In genomic region chr19:3638208-3639193, GRCh38 we compare ENCODE assay signal across 26 cellular contexts. TPM values are rescaled to one million over a fixed set of nuclear protein-coding genes. Genes with fewer than 3 reads are reported as not detected.
DNase-seq lines count a peak whose midpoint lies in the region; ATAC-seq and TF ChIP-seq lines count a peak whose summit lies in the region.
"Had no signal": no experiment of that assay in that cellular context is flagged by ENCODE, and none has a peak within 500 bp of the region (broad histone marks: within the 10 kb centered on the region; RNA-seq: fewer than 3 reads in every experiment).

No MANE protein-coding gene starts in this region.

- intact Hi-C loops in activated B cell treated with CpG ODN at 0.5 μM for 24 hours (cut with micrococcal nuclease): no loop called here
- intact Hi-C loops in vagina (cut with DNase I): no loop called here

- no peak for TF ChIP-seq CTCF in HEK293 (tag by site-specific recombination; IDR thresholded peaks at IDR 0.05)
- no peak for TF ChIP-seq CTCF in activated B cell treated with CpG ODN at 0.5 μM for 24 hours (IDR thresholded peaks at IDR 0.05)
- no peak for TF ChIP-seq CTCF in glutamatergic neuron (IDR thresholded peaks at IDR 0.05; ENCODE audit: partially characterized antibody, unreplicated experiment)
- no peak for TF ChIP-seq CTCF in vagina (IDR thresholded peaks at IDR 0.05)

- H3K4me3 ChIP-seq in HEK293 (ENCODE audit: low read depth, low read length) (no peak overlapping the region), vagina (no peak overlapping the region)
- H3K4me3 ChIP-seq: A549; BLaER1 treated with 17β-estradiol and CSF1 and Interleukin-3, amounts not matched to agents 10 nM and 100 nM; GM12878; GM23338 had no signal

- H3K27me3 Mint-ChIP-seq in activated B cell treated with CpG ODN at 0.5 μM for 24 hours (no peaks in the 10 kb centered on the region), glutamatergic neuron (ENCODE audit: unreplicated experiment) (peaks cover 5% of the 10 kb centered on the region)
- H3K27me3 Mint-ChIP-seq: CD4-positive, alpha-beta T cell; CD8-positive, alpha-beta memory T cell had no signal

- H3K27ac ChIP-seq in HEK293 (ENCODE audit: extremely low read depth, low read depth, low read length) (no peak overlapping the region), vagina (no peak overlapping the region)
- H3K27ac ChIP-seq: A549; BLaER1 treated with 17β-estradiol and CSF1 and Interleukin-3, amounts not matched to agents 10 nM and 100 nM had no signal

- no peaks in the 10 kb centered on the region for H3K9me3 ChIP-seq in HEK293 (ENCODE audit: control insufficient read depth, insufficient read depth, low read depth, low read length)
- H3K9me3 ChIP-seq in vagina: no peaks in the 10 kb centered on the region
- H3K9me3 ChIP-seq: A549; BE2C; BLaER1 treated with 17β-estradiol and CSF1 and Interleukin-3, amounts not matched to agents 10 nM and 100 nM had no signal

- H3K4me1 ChIP-seq in HEK293 (ENCODE audit: control insufficient read depth, insufficient read depth, low read length): no peaks in the 10 kb centered on the region
- no peaks in the 10 kb centered on the region for H3K4me1 ChIP-seq in vagina
- H3K4me1 ChIP-seq: A549, BE2C had no signal

- POLR2A ChIA-PET in HEK293 (lab: Yijun Ruan, JAX) (no interaction called here), activated B cell treated with CpG ODN at 0.5 μM for 24 hours (lab: Charles Lee) (no interaction called here)

- DNase-seq in activated B cell treated with CpG ODN at 0.5 μM for 24 hours (no peak), glutamatergic neuron (no peak), vagina (ENCODE audit: extremely low spot score in 2 of 2) (no peak), NOMO-1 treated with DMSO at 0.1 percent for 48 hours (lab: John Stamatoyannopoulos, UW; ENCODE audit: unreplicated experiment) (no peak), hippocampal formation (lab: John Stamatoyannopoulos, UW) (no peak)
- DNase-seq in stimulated activated effector memory CD8-positive, alpha-beta T cell treated with anti-CD3 and anti-CD28 coated beads, Interleukin-12 subunit alpha, Interleukin-12 subunit beta, amount 100 ng/mL, for 72 hours (ENCODE audit: low spot score in 2 of 2): no peak
- DNase-seq: 8988T; ACHN; AML-193; BE2C; CD4-positive, alpha-beta T cell; CD8-positive, alpha-beta memory T cell; DMS 273 treated with DMSO at 0.1 percent for 48 hours; DMS79; EL; GDM1; H9; HFFc6 had no signal

- H3K4me3 Mint-ChIP-seq in activated B cell treated with CpG ODN at 0.5 μM for 24 hours: no peak overlapping the region
- H3K4me3 Mint-ChIP-seq in glutamatergic neuron (ENCODE audit: unreplicated experiment): no peak overlapping the region
- no peak overlapping the region for H3K4me3 Mint-ChIP-seq in stimulated activated effector memory CD8-positive, alpha-beta T cell treated with anti-CD3 and anti-CD28 coated beads, Interleukin-12 subunit alpha, Interleukin-12 subunit beta, amount 100 ng/mL, for 72 hours
- H3K4me3 Mint-ChIP-seq: CD14-positive monocyte; CD4-positive, alpha-beta T cell; CD8-positive, alpha-beta memory T cell; GM23338; H9; HFFc6 had no signal

- CTCF ChIA-PET in HEK293 (lab: Yijun Ruan, JAX): interaction anchor here (0.6 kb wide), 1 partner anchor 226 kb away, joined by 7 read pairs; no protein-coding TSS in a partner anchor
- CTCF ChIA-PET in activated B cell treated with CpG ODN at 0.5 μM for 24 hours (lab: Charles Lee): no interaction called here

- H3K36me3 Mint-ChIP-seq in activated B cell treated with CpG ODN at 0.5 μM for 24 hours (ENCODE audit: low read depth): peaks cover 33% of the 10 kb centered on the region
- peaks cover 6% of the 10 kb centered on the region for H3K36me3 Mint-ChIP-seq in glutamatergic neuron (ENCODE audit: unreplicated experiment)
- peaks cover 81% of the 10 kb centered on the region for H3K36me3 Mint-ChIP-seq in stimulated activated effector memory CD8-positive, alpha-beta T cell treated with anti-CD3 and anti-CD28 coated beads, Interleukin-12 subunit alpha, Interleukin-12 subunit beta, amount 100 ng/mL, for 72 hours

- H3K9me3 Mint-ChIP-seq in activated B cell treated with CpG ODN at 0.5 μM for 24 hours (no peaks in the 10 kb centered on the region), glutamatergic neuron (ENCODE audit: unreplicated experiment) (peaks cover 11% of the 10 kb centered on the region)
- H3K9me3 Mint-ChIP-seq in stimulated activated effector memory CD8-positive, alpha-beta T cell treated with anti-CD3 and anti-CD28 coated beads, Interleukin-12 subunit alpha, Interleukin-12 subunit beta, amount 100 ng/mL, for 72 hours: no peaks in the 10 kb centered on the region
- H3K9me3 Mint-ChIP-seq: CD4-positive, alpha-beta T cell; CD8-positive, alpha-beta memory T cell; GM23338; H9; HFFc6 had no signal

- H3K27ac Mint-ChIP-seq in activated B cell treated with CpG ODN at 0.5 μM for 24 hours: no peak overlapping the region
- peak overlapping the region; percentile 66 for H3K27ac Mint-ChIP-seq in glutamatergic neuron (ENCODE audit: unreplicated experiment)
- H3K27ac Mint-ChIP-seq in stimulated activated effector memory CD8-positive, alpha-beta T cell treated with anti-CD3 and anti-CD28 coated beads, Interleukin-12 subunit alpha, Interleukin-12 subunit beta, amount 100 ng/mL, for 72 hours: peak overlapping the region; percentile 79
- H3K27ac Mint-ChIP-seq: CD4-positive, alpha-beta T cell; GM23338; H9; HFFc6 had no signal

- H3K4me1 Mint-ChIP-seq in activated B cell treated with CpG ODN at 0.5 μM for 24 hours (no peaks in the 10 kb centered on the region), glutamatergic neuron (ENCODE audit: low read depth, unreplicated experiment) (no peaks in the 10 kb centered on the region)
- no peaks in the 10 kb centered on the region for H3K4me1 Mint-ChIP-seq in stimulated activated effector memory CD8-positive, alpha-beta T cell treated with anti-CD3 and anti-CD28 coated beads, Interleukin-12 subunit alpha, Interleukin-12 subunit beta, amount 100 ng/mL, for 72 hours
- H3K4me1 Mint-ChIP-seq: CD14-positive monocyte; CD8-positive, alpha-beta memory T cell; GM23338; H9 had no signal

- no peaks in the 10 kb centered on the region for H3K27me3 ChIP-seq in vagina
- H3K27me3 ChIP-seq: BE2C; BLaER1 treated with 17β-estradiol and CSF1 and Interleukin-3, amounts not matched to agents 10 nM and 100 nM had no signal

- ATAC-seq in activated B cell treated with CpG ODN at 0.5 μM for 24 hours (ENCODE audit: low read depth): peak; percentile 21
- ATAC-seq in stimulated activated effector memory CD8-positive, alpha-beta T cell treated with anti-CD3 and anti-CD28 coated beads, Interleukin-12 subunit alpha, Interleukin-12 subunit beta, amount 100 ng/mL, for 72 hours: no peak
- ATAC-seq: A549, GM12878, GM23338, HCT116 had no signal

- peaks cover 0 to 30% of the 10 kb centered on the region in 2 experiments; a peak in 2 of 3 replicates for H3K36me3 ChIP-seq in HEK293 (ENCODE audit: control insufficient read depth in 2 of 2, insufficient read depth in 1 of 2, low read length in 2 of 2)
- peaks cover 0 to 53% of the 10 kb centered on the region in 2 donors for H3K36me3 ChIP-seq in vagina
- H3K36me3 ChIP-seq: BE2C had no signal

- TF ChIP-seq POLR2A in vagina (IDR thresholded peaks at IDR 0.05): no peak

TF ChIP-seq in HEK293, 187 proteins besides CTCF, POLR2A, EP300 and RAD21:
- TF ChIP-seq EGR2 (tag by site-specific recombination; IDR thresholded peaks at IDR 0.05; ENCODE audit: low read depth) (peak; percentile 97), ZNF324 (tag by site-specific recombination; IDR thresholded peaks at IDR 0.05) (no peak), ZNF747 (tag by site-specific recombination; IDR thresholded peaks at IDR 0.05) (no peak), ZFP41 (tag by site-specific recombination; IDR thresholded peaks at IDR 0.05; ENCODE audit: borderline replicate concordance) (no peak), GLIS2 (tag by site-specific recombination; IDR thresholded peaks at IDR 0.05) (no peak), ZFHX2 (tag by site-specific recombination; conservative IDR thresholded peaks at IDR 0.05) (peak; percentile 97), KLF1 (tag by site-specific recombination; IDR thresholded peaks at IDR 0.05) (0 out of 2 replicates have a peak, but pooled peaks have one; percentile 14)

RNA-seq across cellular contexts. Expression of gene CACTIN, which starts 11.9 kb away (rescaled TPM):
- total RNA-seq in activated B cell treated with CpG ODN at 0.5 μM for 24 hours (45.3 and 48.1 TPM in 2 replicates), glutamatergic neuron (ENCODE audit: unreplicated experiment) (29.7 TPM), vagina (36.3 TPM)

RNA-seq across cellular contexts. Expression of gene TBXA2R, which starts 31.8 kb away (rescaled TPM):
- total RNA-seq in activated B cell treated with CpG ODN at 0.5 μM for 24 hours (0.39 and 0.47 TPM in 2 replicates), glutamatergic neuron (ENCODE audit: unreplicated experiment) (not detected), vagina (1.7 TPM)
- total RNA-seq: GM12878, H4 had no signal

RNA-seq across cellular contexts. Expression of gene GIPC3, which starts 53.2 kb away (rescaled TPM):
- total RNA-seq in activated B cell treated with CpG ODN at 0.5 μM for 24 hours (0.24 and 0.29 TPM in 2 replicates), glutamatergic neuron (ENCODE audit: unreplicated experiment) (0.20 TPM), vagina (0.25 TPM)
- total RNA-seq: GM12878, H4 had no signal
